ENCODE assay signal across 9 cellular contexts in the genomic region with DNA sequence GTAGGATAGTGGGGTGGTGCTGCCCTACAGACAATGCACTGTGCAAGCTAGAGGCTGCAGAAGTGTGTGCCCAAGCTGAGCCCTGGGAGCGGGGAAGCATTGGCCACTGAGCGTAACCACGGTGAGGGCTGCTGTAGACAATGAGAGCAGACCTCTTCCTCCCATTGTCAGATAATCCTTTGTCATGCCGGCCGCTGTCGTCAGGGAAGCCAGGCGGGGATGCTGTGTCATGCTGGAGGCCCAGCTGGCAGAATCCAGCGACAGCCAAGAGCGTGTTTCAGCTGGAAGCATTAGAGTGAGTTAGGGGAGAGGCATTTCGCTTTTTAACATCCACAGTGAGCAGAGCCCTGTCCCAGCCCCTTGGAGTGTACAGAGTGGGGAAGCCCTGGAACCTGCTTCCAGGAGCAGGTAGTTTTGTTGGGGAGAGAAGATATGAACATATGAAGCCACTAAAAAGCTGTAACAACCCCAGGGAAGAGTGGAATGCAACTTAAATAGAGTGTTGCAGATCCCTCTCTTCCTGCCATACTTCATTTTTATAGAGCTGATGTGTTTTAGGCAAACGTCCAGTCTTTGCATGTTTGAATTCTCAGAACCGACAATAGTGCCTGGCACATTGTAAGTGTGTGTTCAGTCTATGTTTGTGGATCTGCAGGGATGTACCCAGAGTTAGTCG. TPM values are rescaled to one million over a fixed set of nuclear protein-coding genes. Genes with fewer than 3 reads are reported as not detected.
DNase-seq lines count a peak whose midpoint lies in the region; ATAC-seq, FAIRE-seq and TF ChIP-seq lines count a peak whose summit lies in the region.
"Had no signal": no experiment of that assay in that cellular context is flagged by ENCODE, and none has a peak within 500 bp of the region (broad histone marks: within the 10 kb centered on the region; RNA-seq: fewer than 3 reads in every experiment).

No MANE protein-coding gene starts in this region.

- ATAC-seq in GM23338 (peak; percentile 56), HG02623 (IDR thresholded peaks at IDR 0.05; ENCODE audit: unreplicated experiment) (no peak)

- H3K27ac Mint-ChIP-seq in GM23338 (peak overlapping the region; percentile 90), neural progenitor cell (no peak overlapping the region)

- H3F3A ChIP-seq in GM23338 (replicated peaks; ENCODE audit: low read depth) = peaks cover 21% of the 10 kb centered on the region
- peaks cover 13% of the 10 kb centered on the region for H3F3A ChIP-seq in SK-N-SH (replicated peaks; ENCODE audit: insufficient read depth)
- peaks cover 45% of the 10 kb centered on the region for H3F3A ChIP-seq in neural progenitor cell (ENCODE audit: low read depth)

- DNase-seq in GM23338 (ENCODE audit: low spot score) (peak; percentile 91), SK-N-SH (peak; percentile 59), frontal cortex (ENCODE audit: low spot score in 2 of 2) (peak; percentile 77 to 79), neural progenitor cell (ENCODE audit: low spot score) (peak; percentile 95), HuH-7 (ENCODE audit: low spot score) (no peak)
- no peak for DNase-seq in stimulated activated CD4-positive, alpha-beta T cell treated with anti-CD3 and anti-CD28 coated beads, Interleukin-15, amount 100 ng/mL, for 24 hours
- DNase-seq in stimulated activated CD4-positive, alpha-beta T cell treated with anti-CD3 and anti-CD28 coated beads, Interleukin-2, amount 100 ng/mL, for 24 hours = no peak

- H3K9me2 ChIP-seq in GM23338 (ENCODE audit: insufficient read depth) (peaks cover 5% of the 10 kb centered on the region), SK-N-SH (no peaks in the 10 kb centered on the region)

- H3K27me3 Mint-ChIP-seq in GM23338 (ENCODE audit: insufficient read depth, low read depth, poor library complexity) (peaks cover 18% of the 10 kb centered on the region), neural progenitor cell (ENCODE audit: insufficient read depth, low read depth) (peaks cover 8% of the 10 kb centered on the region)

- FAIRE-seq in frontal cortex (lab: Jason Lieb, UNC) = no peak
- FAIRE-seq: colon had no signal

- CTCF ChIA-PET in SK-N-SH (lab: Yijun Ruan, JAX) = interaction anchor here (0.8 to 1.4 kb wide), 3 partner anchors 29 to 100 kb away, joined by 3 to 5 read pairs (median 3); no protein-coding TSS in a partner anchor

- no peak overlapping the region for H2AFZ ChIP-seq in GM23338
- H2AFZ ChIP-seq in SK-N-SH (ENCODE audit: low read depth) = no peak overlapping the region; the same call in 1 of the 2 replicates
- no peak overlapping the region for H2AFZ ChIP-seq in neural progenitor cell (replicated peaks)

- H3K4me3 Mint-ChIP-seq in GM23338 (peak overlapping the region; percentile 27; the same call in 2 of the 3 replicates), neural progenitor cell (peak overlapping the region; percentile 66)

- WGBS in SK-N-SH (ENCODE audit: low lambda C conversion rate) = 34% methylated on average over 13 of the region's 13 CpGs

- peak overlapping the region; percentile 21 for H3K9ac ChIP-seq in SK-N-SH
- H3K9ac ChIP-seq in neural progenitor cell = no peak overlapping the region

- no peak for TF ChIP-seq CTCF in GM23338 (conservative IDR thresholded peaks at IDR 0.05; ENCODE audit: low read depth in 2 of 2)
- TF ChIP-seq CTCF in SK-N-SH (IDR thresholded peaks at IDR 0.05) = no peak
- TF ChIP-seq CTCF in neural progenitor cell (IDR thresholded peaks at IDR 0.05) = no peak

- H3K79me2 ChIP-seq in GM23338 (replicated peaks; ENCODE audit: insufficient read depth) (peaks cover 67% of the 10 kb centered on the region), SK-N-SH (ENCODE audit: insufficient read depth) (peaks cover 100% of the 10 kb centered on the region), neural progenitor cell (ENCODE audit: low read depth) (peaks cover 59% of the 10 kb centered on the region)

- peaks cover 19% of the 10 kb centered on the region for H3K27me3 ChIP-seq in GM23338 (ENCODE audit: insufficient read depth)
- H3K27me3 ChIP-seq in SK-N-SH (ENCODE audit: insufficient read depth) = no peaks in the 10 kb centered on the region
- H3K27me3 ChIP-seq in neural progenitor cell = peaks cover 19% of the 10 kb centered on the region

- TF ChIP-seq EP300 in SK-N-SH (IDR thresholded peaks at IDR 0.05; ENCODE audit: borderline replicate concordance in 1 of 2, low read depth in 1 of 2, low read length in 1 of 2) = no peak

- no peaks in the 10 kb centered on the region for H3K36me3 ChIP-seq in GM23338 (ENCODE audit: insufficient read depth)
- peaks cover 5 to 20% of the 10 kb centered on the region in 2 experiments for H3K36me3 ChIP-seq in SK-N-SH (replicated peaks in 1 of 2; ENCODE audit: control insufficient read depth in 1 of 2, insufficient read depth in 2 of 2, low read length in 1 of 2)
- no peaks in the 10 kb centered on the region for H3K36me3 ChIP-seq in neural progenitor cell

- H3K36me3 Mint-ChIP-seq in GM23338 (ENCODE audit: low read depth) (peaks cover 4% of the 10 kb centered on the region; the same call in 1 of the 3 replicates), neural progenitor cell (peaks cover 4% of the 10 kb centered on the region)

- H3K9me3 ChIP-seq in SK-N-SH (no peaks in the 10 kb centered on the region), neural progenitor cell (ENCODE audit: low read depth) (no peaks in the 10 kb centered on the region)

- H3K4me2 ChIP-seq in GM23338 (peak overlapping the region; percentile 56), SK-N-SH (peak overlapping the region; percentile 65), neural progenitor cell (peak overlapping the region; percentile 65)

- POLR2A ChIA-PET in SK-N-SH (lab: Yijun Ruan, JAX) = no interaction called here

- no peak for TF ChIP-seq RAD21 in SK-N-SH (IDR thresholded peaks at IDR 0.05; ENCODE audit: low read length)

- H3K9me3 Mint-ChIP-seq in GM23338 (no peaks in the 10 kb centered on the region), neural progenitor cell (no peaks in the 10 kb centered on the region)

- H3K4me3 ChIP-seq in GM23338 (peak overlapping the region; percentile 2; the same call in 1 of the 2 replicates), SK-N-SH (ENCODE audit: low read depth in 2 of 2, low read length in 1 of 2) (no peak overlapping the region), neural progenitor cell (peak overlapping the region; percentile 12)

- H3K4me1 ChIP-seq in GM23338 (ENCODE audit: insufficient read depth) (peaks cover 70% of the 10 kb centered on the region), SK-N-SH (ENCODE audit: control insufficient read depth in 1 of 2, insufficient read depth in 2 of 2, low read depth in 1 of 2, low read length in 1 of 2) (peaks cover 53 to 65% of the 10 kb centered on the region in 2 experiments), neural progenitor cell (peaks cover 38% of the 10 kb centered on the region)

- H4K20me1 ChIP-seq in GM23338 (replicated peaks; ENCODE audit: insufficient read depth) (peaks cover 15% of the 10 kb centered on the region), SK-N-SH (ENCODE audit: insufficient read depth) (peaks cover 84% of the 10 kb centered on the region), neural progenitor cell (ENCODE audit: low read depth) (peaks cover 59% of the 10 kb centered on the region)

- H3K27ac ChIP-seq in GM23338 (ENCODE audit: low read depth) (no peak overlapping the region), SK-N-SH (ENCODE audit: low read depth in 2 of 2, low read length in 1 of 2) (peak overlapping the region; percentile 77 to 78), neural progenitor cell (no peak overlapping the region)

- H3K4me1 Mint-ChIP-seq in GM23338 (peaks cover 72% of the 10 kb centered on the region), neural progenitor cell (peaks cover 62% of the 10 kb centered on the region)

TF ChIP-seq in GM23338, 12 proteins besides CTCF, POLR2A, EP300 and RAD21 (continues in another document):
- TF ChIP-seq STAT1 (IDR thresholded peaks at IDR 0.05; ENCODE audit: unreplicated experiment) (no peak), POLR2AphosphoS5 (IDR thresholded peaks at IDR 0.05; ENCODE audit: low read depth) (no peak), EZH2phosphoT487 (IDR thresholded peaks at IDR 0.05; ENCODE audit: unreplicated experiment) (no peak), ZNF114 (CRISPR knock-in tag; IDR thresholded peaks at IDR 0.05) (no peak), CREB1 (CRISPR knock-in tag; IDR thresholded peaks at IDR 0.05; ENCODE audit: low read depth) (peak; percentile 54; the same call in 1 of the 2 replicates), ZNF331 (CRISPR knock-in tag; IDR thresholded peaks at IDR 0.05; ENCODE audit: low read depth) (no peak)

TF ChIP-seq in SK-N-SH, 30 proteins besides CTCF, POLR2A, EP300 and RAD21 (continues in another document):
- TF ChIP-seq, protein P1, sequence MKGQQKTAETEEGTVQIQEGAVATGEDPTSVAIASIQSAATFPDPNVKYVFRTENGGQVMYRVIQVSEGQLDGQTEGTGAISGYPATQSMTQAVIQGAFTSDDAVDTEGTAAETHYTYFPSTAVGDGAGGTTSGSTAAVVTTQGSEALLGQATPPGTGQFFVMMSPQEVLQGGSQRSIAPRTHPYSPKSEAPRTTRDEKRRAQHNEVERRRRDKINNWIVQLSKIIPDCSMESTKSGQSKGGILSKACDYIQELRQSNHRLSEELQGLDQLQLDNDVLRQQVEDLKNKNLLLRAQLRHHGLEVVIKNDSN (IDR thresholded peaks at IDR 0.05; ENCODE audit: borderline replicate concordance, low read depth) = no peak
- no peak for TF ChIP-seq GABPA (IDR thresholded peaks at IDR 0.05; ENCODE audit: low read depth)
- no peak for TF ChIP-seq ELF1 (IDR thresholded peaks at IDR 0.05)
- TF ChIP-seq, protein P2, sequence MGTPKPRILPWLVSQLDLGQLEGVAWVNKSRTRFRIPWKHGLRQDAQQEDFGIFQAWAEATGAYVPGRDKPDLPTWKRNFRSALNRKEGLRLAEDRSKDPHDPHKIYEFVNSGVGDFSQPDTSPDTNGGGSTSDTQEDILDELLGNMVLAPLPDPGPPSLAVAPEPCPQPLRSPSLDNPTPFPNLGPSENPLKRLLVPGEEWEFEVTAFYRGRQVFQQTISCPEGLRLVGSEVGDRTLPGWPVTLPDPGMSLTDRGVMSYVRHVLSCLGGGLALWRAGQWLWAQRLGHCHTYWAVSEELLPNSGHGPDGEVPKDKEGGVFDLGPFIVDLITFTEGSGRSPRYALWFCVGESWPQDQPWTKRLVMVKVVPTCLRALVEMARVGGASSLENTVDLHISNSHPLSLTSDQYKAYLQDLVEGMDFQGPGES (IDR thresholded peaks at IDR 0.05; ENCODE audit: low read depth, low read length) = no peak
- no peak for TF ChIP-seq RCOR1 (IDR thresholded peaks at IDR 0.05; ENCODE audit: low read length)
- TF ChIP-seq YY1 (IDR thresholded peaks at IDR 0.05; ENCODE audit: low read depth) = no peak

RNA-seq across cellular contexts. Expression of gene CTIF, which starts 7.0 kb away (rescaled TPM):
- 9.6 and 14.4 TPM in 2 replicates for total RNA-seq in GM23338 (2014; rRNA removed; shearing (Covaris generic))
- polyA plus RNA-seq in GM23338 (2016; fragmentation: Nextera tagmentation; extraction: Ambion mirVana) (6.3 and 8.6 TPM in 2 replicates), SK-N-SH (2012; rRNA removed) (47.2 and 47.8 TPM in 2 replicates)
- polyA plus RNA-seq in SK-N-SH (2012; cell fraction: cytosol; rRNA removed) = 20.8 and 27.3 TPM in 2 replicates
- polyA plus RNA-seq in SK-N-SH (2012; cell fraction: nucleus; rRNA removed) = 157 and 177 TPM in 2 replicates
- total RNA-seq in frontal cortex (42.0 TPM), neural progenitor cell (ENCODE audit: low replicate concordance) (14.7 and 17.6 TPM in 2 replicates)

Comparison
In these comparisons a context has a peak if more than half of its experiments do, and no peak if none do; other contexts are left out.
1. DNase-seq: peak in GM23338 (single experiment), SK-N-SH (single experiment), frontal cortex (2 of 2) and neural progenitor cell (single experiment); none in stimulated activated CD4-positive, alpha-beta T cell treated with anti-CD3 and anti-CD28 coated beads, Interleukin-15, amount 100 ng/mL, for 24 hours (single experiment), HuH-7 (single experiment) and stimulated activated CD4-positive, alpha-beta T cell treated with anti-CD3 and anti-CD28 coated beads, Interleukin-2, amount 100 ng/mL, for 24 hours (0 of 2).
2. H3K27ac ChIP-seq: peak in SK-N-SH (2 of 2); none in GM23338 (single experiment) and neural progenitor cell (single experiment).
3. H3K4me3 ChIP-seq: peak in GM23338 (single experiment) and neural progenitor cell (single experiment); none in SK-N-SH (0 of 2).
4. Peak in every context shown above with its lines, with median percentiles within 50 percentile points of each other: H3K4me2 ChIP-seq.